Comparison of ENCODE assay signal across 13 cellular contexts in the genomic region with DNA sequence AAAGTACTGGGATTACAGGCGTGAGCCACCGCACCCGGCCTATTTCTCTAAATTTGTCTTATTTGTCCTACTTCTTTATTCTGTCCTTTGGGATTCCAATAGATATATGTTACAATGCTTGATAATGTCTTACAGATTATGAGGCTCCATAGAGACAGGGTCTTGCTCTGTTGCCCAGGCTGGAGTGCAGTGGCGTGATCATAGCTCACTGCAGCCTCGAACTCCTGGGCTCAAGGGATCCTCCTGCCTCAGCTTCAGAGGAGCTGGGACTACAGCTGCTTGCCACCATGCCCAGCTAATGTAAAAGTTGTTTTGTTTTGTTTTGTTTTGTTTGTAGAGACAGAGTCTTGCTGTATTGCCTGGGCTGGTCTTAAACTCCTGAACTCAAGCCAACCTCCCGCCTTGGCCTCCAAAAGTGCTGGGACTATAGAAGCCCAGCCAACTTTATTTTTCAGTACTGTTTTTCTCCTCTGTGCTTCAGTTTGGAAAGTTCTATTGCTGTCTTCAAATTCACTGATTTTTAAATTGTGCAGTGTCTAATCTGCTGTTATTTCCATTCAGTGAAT. TPM values are rescaled to one million over a fixed set of nuclear protein-coding genes. Genes with fewer than 3 reads are reported as not detected.
A peak's percentile ranks its signal among the peaks of the same experiment; 100 is the strongest.
DNase-seq lines count a peak whose midpoint lies in the region; ATAC-seq and TF ChIP-seq lines count a peak whose summit lies in the region.
"Had no signal": no experiment of that assay in that cellular context is flagged by ENCODE, and none has a peak within 500 bp of the region (broad histone marks: within the 10 kb centered on the region; RNA-seq: fewer than 3 reads in every experiment).

No MANE protein-coding gene starts in this region.

- peak; percentile 25 for DNase-seq in left cardiac atrium
- no peak for DNase-seq in right atrium auricular region (ENCODE audit: low spot score)
- no peak for DNase-seq in chondrocyte (ENCODE audit: low spot score)
- DNase-seq in neural progenitor cell (ENCODE audit: low spot score): no peak
- no peak for DNase-seq in NCI-H1105 (lab: John Stamatoyannopoulos, UW)
- DNase-seq in activated CD8-positive, alpha-beta memory T cell treated with anti-CD3 and anti-CD28 coated beads, Interleukin-2, amount 50 U/mL, for 4 hours: no peak
- DNase-seq: ACHN; CD4-positive, CD25-positive, alpha-beta regulatory T cell; DMS53; HCEC 1CT had no signal

- no peak for TF ChIP-seq CTCF in right atrium auricular region (IDR thresholded peaks at IDR 0.05)
- TF ChIP-seq CTCF in OCI-LY1 (IDR thresholded peaks at IDR 0.05; ENCODE audit: low read length): no peak
- no peak for TF ChIP-seq CTCF in chondrocyte (IDR thresholded peaks at IDR 0.05)
- TF ChIP-seq CTCF in neural progenitor cell (IDR thresholded peaks at IDR 0.05): no peak

- H3K36me3 Mint-ChIP-seq in chondrocyte (ENCODE audit: low read depth): no peaks in the 10 kb centered on the region
- peaks cover 3% of the 10 kb centered on the region for H3K36me3 Mint-ChIP-seq in neural progenitor cell
- H3K36me3 Mint-ChIP-seq: CD4-positive, CD25-positive, alpha-beta regulatory T cell had no signal

- ATAC-seq in left cardiac atrium (no peak), GM21526 (IDR thresholded peaks at IDR 0.05; ENCODE audit: low FRiP score, unreplicated experiment) (no peak)

- no peaks in the 10 kb centered on the region for H3K79me2 ChIP-seq in OCI-LY1 (ENCODE audit: insufficient read depth, low read length)
- peaks cover 31% of the 10 kb centered on the region for H3K79me2 ChIP-seq in neural progenitor cell (ENCODE audit: low read depth)

- H3K27me3 ChIP-seq in right atrium auricular region (no peaks in the 10 kb centered on the region), OCI-LY1 (ENCODE audit: insufficient read depth, low read length) (peaks cover 3% of the 10 kb centered on the region; the same call in 1 of the 2 replicates), neural progenitor cell (no peaks in the 10 kb centered on the region)
- H3K27me3 ChIP-seq: BLaER1 treated with 17β-estradiol and CSF1 and Interleukin-3, amounts not matched to agents 10 nM and 100 nM had no signal

- peaks cover 6% of the 10 kb centered on the region for H3K4me1 Mint-ChIP-seq in chondrocyte (ENCODE audit: low read depth)
- H3K4me1 Mint-ChIP-seq in neural progenitor cell: peaks cover 16% of the 10 kb centered on the region

- H3K4me2 ChIP-seq in OCI-LY1 (ENCODE audit: low read length) (no peak overlapping the region), neural progenitor cell (no peak overlapping the region)
- H3K4me2 ChIP-seq: BLaER1 treated with 17β-estradiol and CSF1 and Interleukin-3, amounts not matched to agents 10 nM and 100 nM had no signal

- intact Hi-C loops in left cardiac atrium (cut with DNase I): no loop called here

- H4K20me1 ChIP-seq in OCI-LY1 (ENCODE audit: insufficient read depth, low read length) (no peaks in the 10 kb centered on the region), neural progenitor cell (ENCODE audit: low read depth) (no peaks in the 10 kb centered on the region)

- no peaks in the 10 kb centered on the region for H3F3A ChIP-seq in OCI-LY1 (ENCODE audit: insufficient read depth, low read length)
- H3F3A ChIP-seq in neural progenitor cell (ENCODE audit: low read depth): peaks cover 7% of the 10 kb centered on the region

- H3K9ac ChIP-seq in OCI-LY1 (ENCODE audit: low read length) (no peak overlapping the region), neural progenitor cell (no peak overlapping the region)
- H3K9ac ChIP-seq: BLaER1 treated with 17β-estradiol and CSF1 and Interleukin-3, amounts not matched to agents 10 nM and 100 nM had no signal

- no peak overlapping the region for H2AFZ ChIP-seq in OCI-LY1 (ENCODE audit: low read length)
- no peak overlapping the region for H2AFZ ChIP-seq in neural progenitor cell (replicated peaks)

- H3K9me3 ChIP-seq in right atrium auricular region (no peaks in the 10 kb centered on the region), OCI-LY1 (ENCODE audit: low read length) (no peaks in the 10 kb centered on the region), neural progenitor cell (ENCODE audit: low read depth) (no peaks in the 10 kb centered on the region)
- H3K9me3 ChIP-seq: BLaER1 treated with 17β-estradiol and CSF1 and Interleukin-3, amounts not matched to agents 10 nM and 100 nM had no signal

- H3K4me3 Mint-ChIP-seq in chondrocyte (ENCODE audit: unreplicated experiment): no peak overlapping the region
- H3K4me3 Mint-ChIP-seq in neural progenitor cell: no peak overlapping the region
- H3K4me3 Mint-ChIP-seq: CD4-positive, CD25-positive, alpha-beta regulatory T cell had no signal

- H3K27ac ChIP-seq in right atrium auricular region (no peak overlapping the region), OCI-LY1 (ENCODE audit: low read depth, low read length, poor library complexity, severe bottlenecking) (peak overlapping the region; percentile 23), neural progenitor cell (no peak overlapping the region)
- H3K27ac ChIP-seq: BLaER1 treated with 17β-estradiol and CSF1 and Interleukin-3, amounts not matched to agents 10 nM and 100 nM had no signal

- peak overlapping the region; percentile 5 for H3K27ac Mint-ChIP-seq in chondrocyte (ENCODE audit: unreplicated experiment)
- peak overlapping the region; percentile 51 for H3K27ac Mint-ChIP-seq in neural progenitor cell
- H3K27ac Mint-ChIP-seq: CD4-positive, CD25-positive, alpha-beta regulatory T cell had no signal

- H3K4me3 ChIP-seq in right atrium auricular region: no peak overlapping the region
- no peak overlapping the region for H3K4me3 ChIP-seq in OCI-LY1 (ENCODE audit: low read depth, low read length, poor library complexity, severe bottlenecking)
- H3K4me3 ChIP-seq in neural progenitor cell: no peak overlapping the region
- H3K4me3 ChIP-seq: BLaER1 treated with 17β-estradiol and CSF1 and Interleukin-3, amounts not matched to agents 10 nM and 100 nM had no signal

- H3K27me3 Mint-ChIP-seq in chondrocyte (ENCODE audit: low read depth) (no peaks in the 10 kb centered on the region), neural progenitor cell (ENCODE audit: insufficient read depth, low read depth) (peaks cover 5% of the 10 kb centered on the region)
- H3K27me3 Mint-ChIP-seq: CD4-positive, CD25-positive, alpha-beta regulatory T cell had no signal

- no peaks in the 10 kb centered on the region for H3K9me3 Mint-ChIP-seq in chondrocyte (ENCODE audit: low read depth)
- no peaks in the 10 kb centered on the region for H3K9me3 Mint-ChIP-seq in neural progenitor cell
- H3K9me3 Mint-ChIP-seq: CD4-positive, CD25-positive, alpha-beta regulatory T cell had no signal

- H3K36me3 ChIP-seq in right atrium auricular region (no peaks in the 10 kb centered on the region), OCI-LY1 (ENCODE audit: insufficient read depth, low read length) (no peaks in the 10 kb centered on the region), neural progenitor cell (no peaks in the 10 kb centered on the region)

- no peaks in the 10 kb centered on the region for H3K9me2 ChIP-seq in OCI-LY1 (ENCODE audit: low read depth, low read length)

- H3K4me1 ChIP-seq in right atrium auricular region: no peaks in the 10 kb centered on the region
- H3K4me1 ChIP-seq in OCI-LY1 (ENCODE audit: insufficient read depth, low read length, severe bottlenecking): peaks cover 22% of the 10 kb centered on the region
- H3K4me1 ChIP-seq in neural progenitor cell: peaks cover 13% of the 10 kb centered on the region

RNA-seq across cellular contexts. Expression of gene ANKRD13B, which starts 10.3 kb away (rescaled TPM):
- 10 to 100 TPM in 1 of 2 donors, 1 to 10 TPM in 1; 8.1 to 10.5 TPM for total RNA-seq in left cardiac atrium
- total RNA-seq in right atrium auricular region: 1 to 10 TPM; 6.6 to 8.3 TPM
- total RNA-seq in chondrocyte: 21.6 to 27.1 TPM (median 24.5 TPM) in 3 replicates
- 2.8 and 24.0 TPM in 2 replicates for total RNA-seq in neural progenitor cell (ENCODE audit: low replicate concordance)

RNA-seq across cellular contexts. Expression of gene GIT1, which starts 13.7 kb away (rescaled TPM):
- total RNA-seq in left cardiac atrium: 10 to 100 TPM; 30.8 to 44.0 TPM
- total RNA-seq in right atrium auricular region: 10 to 100 TPM; 26.7 to 48.1 TPM
- total RNA-seq in chondrocyte: 32.1 to 37.7 TPM (median 35.7 TPM) in 3 replicates
- 17.6 and 51.0 TPM in 2 replicates for total RNA-seq in neural progenitor cell (ENCODE audit: low replicate concordance)

RNA-seq across cellular contexts. Expression of gene CORO6, which starts 19.5 kb away (rescaled TPM):
- 10 to 100 TPM; 67.0 to 82.1 TPM for total RNA-seq in left cardiac atrium
- total RNA-seq in right atrium auricular region: 10 to 100 TPM; 65.0 to 87.6 TPM
- 6.7 to 7.6 TPM (median 7.2 TPM) in 3 replicates for total RNA-seq in chondrocyte
- total RNA-seq in neural progenitor cell (ENCODE audit: low replicate concordance): 3.9 and 6.2 TPM in 2 replicates

RNA-seq across cellular contexts. Expression of gene TP53I13, which starts 34.7 kb away (rescaled TPM):
- total RNA-seq in left cardiac atrium (10 to 100 TPM; 42.0 to 48.8 TPM), right atrium auricular region (10 to 100 TPM; 48.8 to 67.0 TPM), chondrocyte (44.6 to 49.8 TPM (median 48.3 TPM) in 3 replicates), neural progenitor cell (ENCODE audit: low replicate concordance) (9.2 and 47.0 TPM in 2 replicates)

RNA-seq across cellular contexts. Expression of gene ABHD15, which starts 36.4 kb away (rescaled TPM):
- total RNA-seq in left cardiac atrium (10 to 100 TPM in 1 of 2 donors, 1 to 10 TPM in 1; 8.3 to 11.6 TPM), right atrium auricular region (1 to 10 TPM; 9.0 to 9.5 TPM), chondrocyte (10.2 to 16.7 TPM (median 11.7 TPM) in 3 replicates), neural progenitor cell (ENCODE audit: low replicate concordance) (2.5 and 5.0 TPM in 2 replicates)
